8 cellular contexts compared by ENCODE assay signal in genomic region chr6:88963139-88964090, GRCh38. TPM values are rescaled to one million over a fixed set of nuclear protein-coding genes. Genes with fewer than 3 reads are reported as not detected.
DNase-seq lines count a peak whose midpoint lies in the region; ATAC-seq and TF ChIP-seq lines count a peak whose summit lies in the region.

Gene RNGTT, minus strand, starts transcription at chr6:88963618. Its CDS starts 209 bp downstream, at chr6:88963409.

- peak; percentile 98 for ATAC-seq in GM21381 (IDR thresholded peaks at IDR 0.05; ENCODE audit: unreplicated experiment)
- peak; percentile 100 for ATAC-seq in activated CD8-positive, alpha-beta memory T cell treated with anti-CD3 and anti-CD28 coated beads, Interleukin-2, amount 10 ng/mL, durations not matched to agents 7 days and 5 days

- H4K8ac ChIP-seq in mesendoderm (ENCODE audit: low read depth, low read length): no peak within 1 kb of the TSS

- H2BK120ac ChIP-seq in mesendoderm (ENCODE audit: low read depth, low read length): no peak within 1 kb of the TSS

- peak within 1 kb of the TSS; percentile 4 for H3K18ac ChIP-seq in mesendoderm (ENCODE audit: low read length)

- peaks cover 11% of the 10 kb centered on the region for H3K36me3 Mint-ChIP-seq in activated CD8-positive, alpha-beta memory T cell treated with anti-CD3 and anti-CD28 coated beads, Interleukin-2, amount 10 ng/mL, durations not matched to agents 7 days and 5 days
- peaks cover 21% of the 10 kb centered on the region for H3K36me3 Mint-ChIP-seq in endodermal cell (ENCODE audit: low read depth)

- peak within 1 kb of the TSS; percentile 92 for H3K4me2 ChIP-seq in mesendoderm (ENCODE audit: low read length)

- no peaks in the 10 kb centered on the region for H3K4me1 ChIP-seq in NT2/D1 (ENCODE audit: insufficient read depth, insufficient read length)
- H3K4me1 ChIP-seq in endodermal cell (ENCODE audit: control insufficient read depth, insufficient read depth, low read length): peaks cover 2% of the 10 kb centered on the region
- H3K4me1 ChIP-seq in mesendoderm (ENCODE audit: control insufficient read depth, low read depth, low read length): peaks cover 3% of the 10 kb centered on the region

- peaks cover 3% of the 10 kb centered on the region for H3K9me3 Mint-ChIP-seq in activated CD8-positive, alpha-beta memory T cell treated with anti-CD3 and anti-CD28 coated beads, Interleukin-2, amount 10 ng/mL, durations not matched to agents 7 days and 5 days (ENCODE audit: low read depth)
- H3K9me3 Mint-ChIP-seq in endodermal cell: peaks cover 19% of the 10 kb centered on the region

- H3K9me3 ChIP-seq in NT2/D1 (ENCODE audit: insufficient read depth, low read length): peaks cover 13% of the 10 kb centered on the region
- H3K9me3 ChIP-seq in endodermal cell (ENCODE audit: control insufficient read depth, low read length): peaks cover 37% of the 10 kb centered on the region

- H3K79me1 ChIP-seq in mesendoderm (ENCODE audit: low read length): peaks cover 10% of the 10 kb centered on the region

- H3K36me3 ChIP-seq in NT2/D1 (ENCODE audit: insufficient read depth, insufficient read length, low read length): peaks cover 6% of the 10 kb centered on the region
- H3K36me3 ChIP-seq in endodermal cell (ENCODE audit: control insufficient read depth, insufficient read depth, low read length): peaks cover 18% of the 10 kb centered on the region
- H3K36me3 ChIP-seq in mesendoderm (ENCODE audit: control insufficient read depth, insufficient read depth, low read length): no peaks in the 10 kb centered on the region

- peak within 1 kb of the TSS; percentile 99 for H4K5ac ChIP-seq in mesendoderm (ENCODE audit: low read length)

- peaks cover 31% of the 10 kb centered on the region for H3K4me1 Mint-ChIP-seq in activated CD8-positive, alpha-beta memory T cell treated with anti-CD3 and anti-CD28 coated beads, Interleukin-2, amount 10 ng/mL, durations not matched to agents 7 days and 5 days
- peaks cover 11% of the 10 kb centered on the region for H3K4me1 Mint-ChIP-seq in endodermal cell

- peak within 1 kb of the TSS; percentile 98 for H3K56ac ChIP-seq in mesendoderm (ENCODE audit: low read length)

- H3K9ac ChIP-seq in NT2/D1 (ENCODE audit: insufficient read length, low read depth) (peak within 1 kb of the TSS; percentile 95), endodermal cell (ENCODE audit: extremely low read depth, low read length, poor library complexity, severe bottlenecking) (peak within 1 kb of the TSS; percentile 91), mesendoderm (ENCODE audit: low read length) (peak within 1 kb of the TSS; percentile 98)

- H3K27me3 Mint-ChIP-seq in activated CD8-positive, alpha-beta memory T cell treated with anti-CD3 and anti-CD28 coated beads, Interleukin-2, amount 10 ng/mL, durations not matched to agents 7 days and 5 days: no peaks in the 10 kb centered on the region
- peaks cover 6% of the 10 kb centered on the region for H3K27me3 Mint-ChIP-seq in endodermal cell (ENCODE audit: insufficient read depth)

- no peak within 1 kb of the TSS for H3K4ac ChIP-seq in mesendoderm (ENCODE audit: low read depth, low read length)

- H3K23ac ChIP-seq in mesendoderm (ENCODE audit: low read length): peak within 1 kb of the TSS; percentile 74

- H3K27ac Mint-ChIP-seq in activated CD8-positive, alpha-beta memory T cell treated with anti-CD3 and anti-CD28 coated beads, Interleukin-2, amount 10 ng/mL, durations not matched to agents 7 days and 5 days: peak within 1 kb of the TSS; percentile 90
- H3K27ac Mint-ChIP-seq in endodermal cell: peak within 1 kb of the TSS; percentile 92

- H2BK5ac ChIP-seq in mesendoderm (ENCODE audit: low read length): peak within 1 kb of the TSS; percentile 65

- no peak within 1 kb of the TSS for H2AK5ac ChIP-seq in mesendoderm (ENCODE audit: low read length)

- DNase-seq in COR-L47 (lab: John Stamatoyannopoulos, UW) (peak; percentile 96), HUDEP-2 (lab: John Stamatoyannopoulos, UW; ENCODE audit: unreplicated experiment in 76 of 76) (peak; percentile 71 to 100 (median 99)), NT2/D1 (ENCODE audit: low read depth, low spot score) (peak; percentile 82), endodermal cell (peak; percentile 99), mesendoderm (peak; percentile 99)
- peak; percentile 98 for DNase-seq in activated CD8-positive, alpha-beta memory T cell treated with anti-CD3 and anti-CD28 coated beads, Interleukin-2, amount 10 ng/mL, durations not matched to agents 7 days and 5 days
- DNase-seq in stimulated activated CD8-positive, alpha-beta memory T cell treated with anti-CD3 and anti-CD28 coated beads, Interleukin-15, amount 100 ng/mL, for 1 hour (ENCODE audit: low read depth): peak; percentile 95

- TF ChIP-seq CTCF in endodermal cell (conservative IDR thresholded peaks at IDR 0.05): peak; percentile 28

- H3K27ac ChIP-seq in endodermal cell (ENCODE audit: low read depth, low read length): peak within 1 kb of the TSS; percentile 55
- H3K27ac ChIP-seq in mesendoderm (ENCODE audit: low read depth, low read length): peak within 1 kb of the TSS; percentile 62

- CTCF ChIA-PET in activated CD8-positive, alpha-beta memory T cell treated with anti-CD3 and anti-CD28 coated beads, Interleukin-2, amount 10 ng/mL, durations not matched to agents 7 days and 5 days (lab: Charles Lee): interaction anchor here (0.9 to 2.2 kb wide), 3 partner anchors 19 to 387 kb away, joined by 3 to 9 read pairs (median 4); no protein-coding TSS in a partner anchor

- no peak within 1 kb of the TSS for H2BK15ac ChIP-seq in mesendoderm (replicated peaks; ENCODE audit: low read depth)

- peak within 1 kb of the TSS; percentile 99 for H3K4me3 Mint-ChIP-seq in activated CD8-positive, alpha-beta memory T cell treated with anti-CD3 and anti-CD28 coated beads, Interleukin-2, amount 10 ng/mL, durations not matched to agents 7 days and 5 days
- peak within 1 kb of the TSS; percentile 98 for H3K4me3 Mint-ChIP-seq in endodermal cell

- peak within 1 kb of the TSS; percentile 92 for H3K4me3 ChIP-seq in NT2/D1 (ENCODE audit: insufficient read length, low read depth)
- peak within 1 kb of the TSS; percentile 91 for H3K4me3 ChIP-seq in endodermal cell (ENCODE audit: low read length)
- peak within 1 kb of the TSS; percentile 98 for H3K4me3 ChIP-seq in mesendoderm (ENCODE audit: low read length)

- H3K27me3 ChIP-seq in NT2/D1 (ENCODE audit: insufficient read depth, insufficient read length) (no peaks in the 10 kb centered on the region), endodermal cell (ENCODE audit: control insufficient read depth, insufficient read depth, low read length, poor library complexity, severe bottlenecking) (no peaks in the 10 kb centered on the region), mesendoderm (ENCODE audit: insufficient read depth, low read length, poor library complexity) (no peaks in the 10 kb centered on the region)

- peaks cover 16% of the 10 kb centered on the region for H3K79me2 ChIP-seq in mesendoderm (ENCODE audit: control insufficient read depth, insufficient read depth, low read length)

- 0% methylated on average over 39 to 74 of the region's 74 CpGs for WGBS in endodermal cell (ENCODE audit: insufficient coverage in 1 of 2, insufficient read length in 1 of 2), 2 experiments
- WGBS in mesendoderm (ENCODE audit: extremely low coverage, insufficient coverage, low lambda C conversion rate): no CpG with 5 or more reads among the region's 74 CpGs

RNA-seq across cellular contexts. Expression of gene RNGTT, which starts in this region (rescaled TPM):
- 10 to 100 TPM; 19.9 to 25.1 TPM for total RNA-seq in activated CD8-positive, alpha-beta memory T cell treated with anti-CD3 and anti-CD28 coated beads, Interleukin-2, amount 10 ng/mL, durations not matched to agents 7 days and 5 days
- 10 to 100 TPM; 21.5 to 28.7 TPM for total RNA-seq in endodermal cell
- polyA plus RNA-seq in endodermal cell (2013, experiment 1 of 2): 20.6 TPM
- 19.1 TPM for polyA plus RNA-seq in endodermal cell (2013, experiment 2 of 2)
- polyA plus RNA-seq in mesendoderm (2013, experiment 1 of 2): 13.5 TPM
- polyA plus RNA-seq in mesendoderm (2013, experiment 2 of 2): 13.3 TPM

Comparison
In these comparisons a context has a peak if more than half of its experiments do, and no peak if none do; other contexts are left out.
1. Peak in every context shown above with its lines: DNase-seq, ATAC-seq, H3K4me3 ChIP-seq and H3K27ac ChIP-seq.